ENCODE assay signal across 18 cellular contexts in genomic region chr16:52553322-52553721, GRCh38. TPM values are rescaled to one million over a fixed set of nuclear protein-coding genes. Genes with fewer than 3 reads are reported as not detected.
A peak's percentile ranks its signal among the peaks of the same experiment; 100 is the strongest.
DNase-seq lines count a peak whose midpoint lies in the region; ATAC-seq, FAIRE-seq and TF ChIP-seq lines count a peak whose summit lies in the region.
"Had no signal": no experiment of that assay in that cellular context is flagged by ENCODE, and none has a peak within 500 bp of the region (broad histone marks: within the 10 kb centered on the region; RNA-seq: fewer than 3 reads in every experiment).

No MANE protein-coding gene starts in this region.

- H2BK120ac ChIP-seq in H1 (replicated peaks; ENCODE audit: low read depth, low read length): no peak overlapping the region

- no peak overlapping the region for H3K56ac ChIP-seq in H1 (replicated peaks; ENCODE audit: insufficient read length, low read depth, low read length)

- FAIRE-seq in H1 (lab: Jason Lieb, UNC): no peak
- FAIRE-seq in GM19239 (lab: Jason Lieb, UNC): no peak

- no peaks in the 10 kb centered on the region for H3K36me3 ChIP-seq in Loucy (ENCODE audit: insufficient read depth, low read length)
- H3K36me3 ChIP-seq in H1 (ENCODE audit: control insufficient read depth in 2 of 4, insufficient read depth in 4 of 4, low read length in 3 of 4): no peaks in the 10 kb centered on the region
- no peaks in the 10 kb centered on the region for H3K36me3 ChIP-seq in smooth muscle cell (ENCODE audit: low read depth)

- no peaks in the 10 kb centered on the region for H4K20me1 ChIP-seq in Loucy (ENCODE audit: insufficient read depth, low read length, poor library complexity, severe bottlenecking)
- H4K20me1 ChIP-seq in H1 (replicated peaks in 1 of 2; ENCODE audit: control insufficient read depth in 1 of 2, insufficient read depth in 2 of 2, low read length in 2 of 2): peaks cover 0 to 3% of the 10 kb centered on the region in 2 experiments
- no peaks in the 10 kb centered on the region for H4K20me1 ChIP-seq in smooth muscle cell (ENCODE audit: low read depth)

- TF ChIP-seq EP300 in H1 (IDR thresholded peaks at IDR 0.05; ENCODE audit: borderline replicate concordance in 1 of 2, low read depth in 2 of 2, low read length in 2 of 2): no peak

- no peak overlapping the region for H3K18ac ChIP-seq in H1 (ENCODE audit: extremely low read depth, low read length)

- H3K79me1 ChIP-seq in H1 (ENCODE audit: low read depth, low read length): no peaks in the 10 kb centered on the region

- DNase-seq in NCI-H510A treated with DMSO at 0.1 percent for 48 hours (lab: John Stamatoyannopoulos, UW): peak; percentile 37
- no peak for DNase-seq in NCI-H510A (lab: John Stamatoyannopoulos, UW)
- no peak for DNase-seq in H1 (ENCODE audit: low read depth in 1 of 2, low spot score in 2 of 2)
- DNase-seq in smooth muscle cell (lab: John Stamatoyannopoulos, UW; ENCODE audit: unreplicated experiment): no peak
- DNase-seq in GM19239 (ENCODE audit: insufficient read length, low spot score): no peak
- no peak for DNase-seq in retina
- DNase-seq: activated CD4-positive, alpha-beta T cell treated with anti-CD3 and anti-CD28 coated beads for 48 hours; activated T-cell treated with anti-CD3 and anti-CD28 coated beads, Interleukin-2, amount 50 U/mL, for 24 hours; cerebellar nuclear complex; HCEC 1CT; IMR-90; mesenchymal stem cell; NCI-H187 treated with DMSO at 0.1 percent for 48 hours; SIG-M5 had no signal

- TF ChIP-seq RAD21 in H1 (IDR thresholded peaks at IDR 0.05 in 1 of 2, conservative IDR thresholded peaks at IDR 0.05 in 1 of 2; ENCODE audit: low read depth in 2 of 2, low read length in 2 of 2): peak; percentile 48 to 62; a peak in 3 of 4 replicates

- no peak overlapping the region for H3K27ac ChIP-seq in H1 (ENCODE audit: low read depth, low read length)
- H3K27ac ChIP-seq in smooth muscle cell (ENCODE audit: low read depth): no peak overlapping the region

- H2AFZ ChIP-seq in Loucy (ENCODE audit: low read length): no peak overlapping the region
- H2AFZ ChIP-seq in H1 (ENCODE audit: low read length): no peak overlapping the region
- no peak overlapping the region for H2AFZ ChIP-seq in smooth muscle cell (ENCODE audit: low read depth)

- H3K9ac ChIP-seq in Loucy (ENCODE audit: low read depth, low read length, poor library complexity, severe bottlenecking): no peak overlapping the region
- H3K9ac ChIP-seq in H1 (replicated peaks in 1 of 4; ENCODE audit: extremely low read depth in 1 of 4, low read depth in 3 of 4, low read length in 3 of 4): no peak overlapping the region
- H3K9ac ChIP-seq in smooth muscle cell (ENCODE audit: low read depth): no peak overlapping the region

- H4K8ac ChIP-seq in H1 (ENCODE audit: extremely low read depth, insufficient read depth, low read length): no peak overlapping the region

- no peak overlapping the region for H2AK5ac ChIP-seq in H1 (ENCODE audit: low read depth, low read length)

- H2BK20ac ChIP-seq in H1 (ENCODE audit: low read length): no peak overlapping the region

- no peak overlapping the region for H2BK12ac ChIP-seq in H1 (ENCODE audit: low read depth, low read length)

- peak; percentile 27; the same call in 1 of the 2 replicates for TF ChIP-seq CTCF in Loucy (conservative IDR thresholded peaks at IDR 0.05; ENCODE audit: low read length)
- TF ChIP-seq CTCF in H1 (IDR thresholded peaks at IDR 0.05; ENCODE audit: control extremely low read depth in 1 of 3, insufficient read depth in 1 of 3, low read depth in 1 of 3, low read length in 3 of 3): peak in 2 of 3 experiments; percentile 46 to 69; a peak in 3 of 4 replicates
- TF ChIP-seq CTCF in smooth muscle cell (IDR thresholded peaks at IDR 0.05; ENCODE audit: borderline replicate concordance, insufficient read depth, poor library complexity, severe bottlenecking): peak; percentile 29

- H3K23ac ChIP-seq in H1 (ENCODE audit: insufficient read length): no peak overlapping the region

- POLR2A ChIA-PET in H1 (lab: Charles Lee; ENCODE audit: partially characterized antibody): no interaction called here

- H2BK15ac ChIP-seq in H1 (ENCODE audit: low read length): no peak overlapping the region

- H4K5ac ChIP-seq in H1 (ENCODE audit: insufficient read length, low read depth, low read length): no peak overlapping the region

- no peaks in the 10 kb centered on the region for H3K9me2 ChIP-seq in Loucy (replicated peaks; ENCODE audit: low read depth, low read length)

- no peaks in the 10 kb centered on the region for H3K4me1 ChIP-seq in Loucy (ENCODE audit: insufficient read depth, low read length, poor library complexity, severe bottlenecking)
- peaks cover 0 to 11% (median 1%) of the 10 kb centered on the region in 4 experiments; a peak in 3 of 7 replicates for H3K4me1 ChIP-seq in H1 (replicated peaks in 1 of 4; ENCODE audit: control insufficient read depth in 3 of 4, insufficient read depth in 4 of 4, low read length in 3 of 4)
- H3K4me1 ChIP-seq in smooth muscle cell (ENCODE audit: low read depth): peaks cover 20% of the 10 kb centered on the region

- no peak overlapping the region for H3K14ac ChIP-seq in H1 (ENCODE audit: insufficient read length)

- no peak overlapping the region for H2BK5ac ChIP-seq in H1 (ENCODE audit: low read depth, low read length)

- CTCF ChIA-PET in H1 (lab: Charles Lee; ENCODE audit: partially characterized antibody): interaction anchor here (0.8 to 1.5 kb wide), 4 partner anchors 25 to 377 kb away, joined by 3 to 5 read pairs (median 4); no protein-coding TSS in a partner anchor

- H3F3A ChIP-seq in Loucy (ENCODE audit: low read depth): no peaks in the 10 kb centered on the region
- no peaks in the 10 kb centered on the region for H3F3A ChIP-seq in smooth muscle cell (ENCODE audit: low read depth)

- H3K27me3 ChIP-seq in Loucy (ENCODE audit: insufficient read depth, low read length, poor library complexity, severe bottlenecking): no peaks in the 10 kb centered on the region
- H3K27me3 ChIP-seq in H1 (replicated peaks in 1 of 4; ENCODE audit: control insufficient read depth in 3 of 4, extremely low read depth in 1 of 4, insufficient read depth in 3 of 4, low read length in 3 of 4): peaks cover 0 to 12% (median 3%) of the 10 kb centered on the region in 4 experiments; a peak in 3 of 7 replicates
- peaks cover 61% of the 10 kb centered on the region for H3K27me3 ChIP-seq in smooth muscle cell (ENCODE audit: low read depth)

- H3K4me3 ChIP-seq in Loucy (ENCODE audit: low read length, poor library complexity, severe bottlenecking) (no peak overlapping the region), H1 (ENCODE audit: extremely low read depth in 1 of 4, insufficient read depth in 2 of 4, low read depth in 3 of 4, low read length in 4 of 4) (no peak overlapping the region), smooth muscle cell (no peak overlapping the region)

- WGBS in H1 (ENCODE audit: extremely low coverage in 1 of 2, insufficient coverage in 1 of 2, insufficient read length in 1 of 2, insufficient replicate concordance in 2 of 2, low coverage in 1 of 2, low lambda C conversion rate in 2 of 2, missing lambda C conversion rate in 1 of 2), 2 experiments: 78% methylated on average over 2 of the region's 2 CpGs; no CpG with 5 or more reads in 1 of the 2 experiments
- WGBS in smooth muscle cell (ENCODE audit: low lambda C conversion rate): 82% methylated on average over 2 of the region's 2 CpGs

- no peak overlapping the region for H4K91ac ChIP-seq in H1 (replicated peaks; ENCODE audit: insufficient read length, low read length)

- H3K23me2 ChIP-seq in H1 (ENCODE audit: low read depth, low read length): no peaks in the 10 kb centered on the region

- no peak overlapping the region for H3K4ac ChIP-seq in H1 (replicated peaks; ENCODE audit: insufficient read length, low read depth, low read length)

- H3K4me2 ChIP-seq in Loucy (ENCODE audit: low read depth, low read length, poor library complexity, severe bottlenecking) (no peak overlapping the region), H1 (ENCODE audit: insufficient read depth in 1 of 2, low read depth in 2 of 2, low read length in 2 of 2) (no peak overlapping the region), smooth muscle cell (no peak overlapping the region)

- no peaks in the 10 kb centered on the region for H3K9me3 ChIP-seq in Loucy (ENCODE audit: insufficient read depth, low read depth, low read length)
- H3K9me3 ChIP-seq in H1 (ENCODE audit: insufficient read depth in 2 of 2, low read depth in 1 of 2, low read length in 1 of 2): 0 out of 4 replicates have a peak, but pooled peaks cover 0 to 4% of the 10 kb centered on the region in 2 experiments
- H3K9me3 ChIP-seq in smooth muscle cell (replicated peaks; ENCODE audit: low read depth): no peaks in the 10 kb centered on the region

- H3K79me2 ChIP-seq in Loucy (ENCODE audit: insufficient read depth, low read length) (no peaks in the 10 kb centered on the region), H1 (ENCODE audit: control insufficient read depth in 1 of 2, insufficient read depth in 2 of 2, low read length in 2 of 2) (no peaks in the 10 kb centered on the region), smooth muscle cell (ENCODE audit: low read depth) (no peaks in the 10 kb centered on the region)

- no peak for TF ChIP-seq POLR2A in H1 (IDR thresholded peaks at IDR 0.05; ENCODE audit: control extremely low read depth in 1 of 2, low read depth in 2 of 2, low read length in 2 of 2)

- no peak for ATAC-seq in HG03175 (IDR thresholded peaks at IDR 0.05; ENCODE audit: unreplicated experiment)

TF ChIP-seq in H1, 55 proteins besides CTCF, POLR2A, EP300 and RAD21 (continues in another document):
- TF ChIP-seq NRF1 (IDR thresholded peaks at IDR 0.05; ENCODE audit: low read depth, low read length) (no peak), CREB1 (IDR thresholded peaks at IDR 0.05) (no peak), NANOG (IDR thresholded peaks at IDR 0.05; ENCODE audit: insufficient read depth, low read depth, low read length, poor library complexity, severe bottlenecking) (no peak), SAP30 (IDR thresholded peaks at IDR 0.05; ENCODE audit: insufficient read depth, insufficient replicate concordance, low read length) (no peak), JUN (IDR thresholded peaks at IDR 0.05; ENCODE audit: low read depth, low read length) (no peak)

RNA-seq across cellular contexts. Expression of gene TOX3, which starts 6.4 kb away (rescaled TPM):
- total RNA-seq in H1 (2021; fragmentation: NEBNext Ultra II Directional; extraction: Animal tissue kit (Norgen Biotek cat#: 25700)): 16.7 and 21.2 TPM in 2 replicates
- polyA plus RNA-seq in H1 (2011; rRNA removed) (22.7 and 31.2 TPM in 2 replicates), smooth muscle cell (0.49 and 1.1 TPM in 2 replicates)
- 13.6 TPM for polyA plus RNA-seq in H1 (2011; cell fraction: cytosol; rRNA removed)
- 39.3 TPM for polyA plus RNA-seq in H1 (2011; cell fraction: nucleus; rRNA removed)
- 17.8 to 24.5 TPM (median 19.6 TPM) in 4 replicates for polyA plus RNA-seq in H1 (2012, experiment 1 of 2)
- 2.6 TPM for polyA plus RNA-seq in H1 (2012, experiment 2 of 2)
- 8.0 TPM for polyA plus RNA-seq in H1 (2013, experiment 1 of 2)
- polyA plus RNA-seq in H1 (2013, experiment 2 of 2): 7.7 TPM
- 56.6 and 76.8 TPM in 2 replicates for polyA minus RNA-seq in H1 (2011; rRNA and poly(A)+ RNA removed)
- 25.2 TPM for polyA minus RNA-seq in H1 (2011; cell fraction: cytosol; rRNA and poly(A)+ RNA removed)
- 48.8 TPM for polyA minus RNA-seq in H1 (2011; cell fraction: nucleus; rRNA and poly(A)+ RNA removed)
- total RNA-seq in smooth muscle cell: 0.18 and 0.22 TPM in 2 replicates
- total RNA-seq: glomerular endothelial cell; IMR-90; T-helper 2 cell treated with Interferon-gamma antibody and Interleukin-4, amounts not matched to agents 100 ng/mL and 5 ng/mL, for 36 hours had no signal
- polyA plus RNA-seq: IMR-90 had no signal

Comparison
In these comparisons a context has a peak if more than half of its experiments do, and no peak if none do; other contexts are left out.
1. RNA of gene TOX3, which starts 6.4 kb away (total RNA-seq): 16.7 to 21.2 TPM in H1; 0.18 to 0.22 TPM in smooth muscle cell; every median in the first group is over 10 times any median in the second.
2. Peak in every context shown above with its lines, with median percentiles within 50 percentile points of each other: CTCF ChIP-seq.